In the genomic region with DNA sequence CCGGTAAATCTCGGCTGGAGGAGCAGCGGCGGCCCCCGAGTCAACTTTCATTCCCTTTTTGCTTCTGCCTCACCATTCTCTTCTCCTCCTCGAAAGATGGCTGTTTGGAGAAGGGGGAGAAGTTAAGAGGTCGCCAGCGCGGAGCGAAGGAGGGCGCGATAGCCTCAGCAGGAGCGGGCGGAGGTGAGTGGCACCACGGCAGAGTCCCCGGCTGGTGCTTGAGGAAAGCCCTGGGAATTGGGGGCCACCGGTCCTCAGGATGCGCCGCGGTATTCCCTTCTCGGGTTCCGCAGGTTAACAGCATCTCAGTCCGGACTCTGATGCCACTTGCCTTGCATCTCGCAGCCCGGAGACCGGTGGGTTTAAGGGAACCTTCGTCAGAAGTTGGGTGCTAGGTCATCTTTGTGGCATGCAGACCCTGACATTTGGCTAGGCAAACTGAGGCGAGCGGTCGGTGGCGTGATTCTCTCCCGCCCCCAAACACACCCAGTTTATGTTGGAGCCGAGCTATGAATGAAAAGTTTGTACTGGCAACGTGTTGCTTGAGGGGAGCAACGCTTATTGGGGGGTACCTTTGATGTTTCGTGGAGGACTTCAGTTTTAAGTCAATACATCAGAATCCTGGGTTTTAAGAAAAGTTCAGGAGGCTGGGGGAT, we compare ENCODE assay signal across 9 cellular contexts. TPM values are rescaled to one million over a fixed set of nuclear protein-coding genes. Genes with fewer than 3 reads are reported as not detected.
A peak's percentile ranks its signal among the peaks of the same experiment; 100 is the strongest.
DNase-seq lines count a peak whose midpoint lies in the region; ATAC-seq, FAIRE-seq and TF ChIP-seq lines count a peak whose summit lies in the region.
"Had no signal": no experiment of that assay in that cellular context is flagged by ENCODE, and none has a peak within 500 bp of the region (broad histone marks: within the 10 kb centered on the region; RNA-seq: fewer than 3 reads in every experiment).

No MANE protein-coding gene starts in this region.

- H3K9me3 ChIP-seq in cardiac muscle cell (ENCODE audit: low read depth) = no peaks in the 10 kb centered on the region

- H3K27me3 ChIP-seq in cardiac muscle cell = peaks cover 32% of the 10 kb centered on the region

- no peaks in the 10 kb centered on the region for H3K36me3 ChIP-seq in cardiac muscle cell

- peaks cover 5% of the 10 kb centered on the region for H3K9me3 Mint-ChIP-seq in activated CD8-positive, alpha-beta memory T cell treated with anti-CD3 and anti-CD28 coated beads, Interleukin-2, amount 10 ng/mL, durations not matched to agents 7 days and 5 days (ENCODE audit: low read depth)
- H3K9me3 Mint-ChIP-seq in WTC11 = no peaks in the 10 kb centered on the region

- ATAC-seq in activated CD8-positive, alpha-beta memory T cell treated with anti-CD3 and anti-CD28 coated beads, Interleukin-2, amount 10 ng/mL, durations not matched to agents 7 days and 5 days = no peak
- peak; percentile 63 for ATAC-seq in WTC11
- no peak for ATAC-seq in GM21423 (IDR thresholded peaks at IDR 0.05; ENCODE audit: unreplicated experiment)

- no peak overlapping the region for H3K27ac Mint-ChIP-seq in activated CD8-positive, alpha-beta memory T cell treated with anti-CD3 and anti-CD28 coated beads, Interleukin-2, amount 10 ng/mL, durations not matched to agents 7 days and 5 days
- H3K27ac Mint-ChIP-seq in WTC11 = no peak overlapping the region

- peak overlapping the region; percentile 57 for H3K4me3 Mint-ChIP-seq in activated CD8-positive, alpha-beta memory T cell treated with anti-CD3 and anti-CD28 coated beads, Interleukin-2, amount 10 ng/mL, durations not matched to agents 7 days and 5 days
- H3K4me3 Mint-ChIP-seq in WTC11 = peak overlapping the region; percentile 82

- H3K4me1 Mint-ChIP-seq in activated CD8-positive, alpha-beta memory T cell treated with anti-CD3 and anti-CD28 coated beads, Interleukin-2, amount 10 ng/mL, durations not matched to agents 7 days and 5 days = peaks cover 7% of the 10 kb centered on the region
- H3K4me1 Mint-ChIP-seq in WTC11 = peaks cover 13% of the 10 kb centered on the region

- no peak overlapping the region for H3K27ac ChIP-seq in cardiac muscle cell

- H3K36me3 Mint-ChIP-seq in activated CD8-positive, alpha-beta memory T cell treated with anti-CD3 and anti-CD28 coated beads, Interleukin-2, amount 10 ng/mL, durations not matched to agents 7 days and 5 days = no peaks in the 10 kb centered on the region
- no peaks in the 10 kb centered on the region for H3K36me3 Mint-ChIP-seq in WTC11

- POLR2A ChIA-PET in WTC11 (lab: Charles Lee) = no interaction called here

- H3K27me3 Mint-ChIP-seq in activated CD8-positive, alpha-beta memory T cell treated with anti-CD3 and anti-CD28 coated beads, Interleukin-2, amount 10 ng/mL, durations not matched to agents 7 days and 5 days = peaks cover 52% of the 10 kb centered on the region
- H3K27me3 Mint-ChIP-seq in WTC11 (ENCODE audit: low read depth) = peaks cover 51% of the 10 kb centered on the region

- no peak for FAIRE-seq in HTR-8/SVneo (lab: Jason Lieb, UNC)

- no peak for DNase-seq in activated CD8-positive, alpha-beta memory T cell treated with anti-CD3 and anti-CD28 coated beads, Interleukin-2, amount 10 ng/mL, durations not matched to agents 7 days and 5 days
- DNase-seq in activated CD8-positive, alpha-beta memory T cell treated with anti-CD3 and anti-CD28 coated beads, Interleukin-2, amount 50 U/mL, for 48 hours = no peak
- DNase-seq in WTC11 (ENCODE audit: low spot score) = peak; percentile 42
- peak in 1 of 2 donors; percentile 24 for DNase-seq in cardiac muscle cell (ENCODE audit: low read depth in 1 of 2, low spot score in 1 of 2)
- peak; percentile 77 for DNase-seq in posterior vena cava (ENCODE audit: low spot score)
- no peak for DNase-seq in T1000 (lab: John Stamatoyannopoulos, UW)
- DNase-seq in HTR-8/SVneo (ENCODE audit: insufficient read length, low spot score) = no peak
- DNase-seq: DND-41 had no signal

- H3K4me3 ChIP-seq in cardiac muscle cell = peak overlapping the region; percentile 77

- peaks cover 18% of the 10 kb centered on the region for H3K4me1 ChIP-seq in cardiac muscle cell (ENCODE audit: low read depth)

- CTCF ChIA-PET in activated CD8-positive, alpha-beta memory T cell treated with anti-CD3 and anti-CD28 coated beads, Interleukin-2, amount 10 ng/mL, durations not matched to agents 7 days and 5 days (lab: Charles Lee) = no interaction called here
- CTCF ChIA-PET in WTC11 (lab: Charles Lee) = interaction anchor here (1.2 to 1.4 kb wide), 2 partner anchors 23 to 317 kb away, joined by 3 to 7 read pairs; no protein-coding TSS in a partner anchor

- intact Hi-C loops in posterior vena cava (cut with DNase I) = no loop called here

- TF ChIP-seq CTCF in WTC11 (IDR thresholded peaks at IDR 0.05) = no peak
- no peak for TF ChIP-seq CTCF in cardiac muscle cell (IDR thresholded peaks at IDR 0.05; ENCODE audit: low read depth, low read length)

TF ChIP-seq in WTC11, 78 proteins besides CTCF, POLR2A, EP300 and RAD21:
- TF ChIP-seq FOXJ3 (CRISPR knock-in tag; IDR thresholded peaks at IDR 0.05; ENCODE audit: borderline replicate concordance) (no peak), ELF4 (CRISPR knock-in tag; IDR thresholded peaks at IDR 0.05; ENCODE audit: low read depth) (no peak), E2F4 (CRISPR knock-in tag; IDR thresholded peaks at IDR 0.05; ENCODE audit: borderline replicate concordance, low read depth) (no peak), ZNF281 (CRISPR knock-in tag; IDR thresholded peaks at IDR 0.05) (no peak), MYBL2 (CRISPR knock-in tag; IDR thresholded peaks at IDR 0.05) (no peak)
- TF ChIP-seq, protein P1, sequence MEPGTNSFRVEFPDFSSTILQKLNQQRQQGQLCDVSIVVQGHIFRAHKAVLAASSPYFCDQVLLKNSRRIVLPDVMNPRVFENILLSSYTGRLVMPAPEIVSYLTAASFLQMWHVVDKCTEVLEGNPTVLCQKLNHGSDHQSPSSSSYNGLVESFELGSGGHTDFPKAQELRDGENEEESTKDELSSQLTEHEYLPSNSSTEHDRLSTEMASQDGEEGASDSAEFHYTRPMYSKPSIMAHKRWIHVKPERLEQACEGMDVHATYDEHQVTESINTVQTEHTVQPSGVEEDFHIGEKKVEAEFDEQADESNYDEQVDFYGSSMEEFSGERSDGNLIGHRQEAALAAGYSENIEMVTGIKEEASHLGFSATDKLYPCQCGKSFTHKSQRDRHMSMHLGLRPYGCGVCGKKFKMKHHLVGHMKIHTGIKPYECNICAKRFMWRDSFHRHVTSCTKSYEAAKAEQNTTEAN (CRISPR knock-in tag; IDR thresholded peaks at IDR 0.05) = 0 out of 2 replicates have a peak, but pooled peaks have one; percentile 52
- TF ChIP-seq, protein P2, sequence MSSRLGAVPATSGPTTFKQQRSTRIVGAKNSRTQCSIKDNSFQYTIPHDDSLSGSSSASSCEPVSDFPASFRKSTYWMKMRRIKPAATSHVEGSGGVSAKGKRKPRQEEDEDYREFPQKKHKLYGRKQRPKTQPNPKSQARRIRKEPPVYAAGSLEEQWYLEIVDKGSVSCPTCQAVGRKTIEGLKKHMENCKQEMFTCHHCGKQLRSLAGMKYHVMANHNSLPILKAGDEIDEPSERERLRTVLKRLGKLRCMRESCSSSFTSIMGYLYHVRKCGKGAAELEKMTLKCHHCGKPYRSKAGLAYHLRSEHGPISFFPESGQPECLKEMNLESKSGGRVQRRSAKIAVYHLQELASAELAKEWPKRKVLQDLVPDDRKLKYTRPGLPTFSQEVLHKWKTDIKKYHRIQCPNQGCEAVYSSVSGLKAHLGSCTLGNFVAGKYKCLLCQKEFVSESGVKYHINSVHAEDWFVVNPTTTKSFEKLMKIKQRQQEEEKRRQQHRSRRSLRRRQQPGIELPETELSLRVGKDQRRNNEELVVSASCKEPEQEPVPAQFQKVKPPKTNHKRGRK (CRISPR knock-in tag; IDR thresholded peaks at IDR 0.05; ENCODE audit: borderline replicate concordance) = no peak

RNA-seq across cellular contexts. Expression of gene PRPS1L1, which starts 59.5 kb away (rescaled TPM):
- not detected for total RNA-seq in activated CD8-positive, alpha-beta memory T cell treated with anti-CD3 and anti-CD28 coated beads, Interleukin-2, amount 10 ng/mL, durations not matched to agents 7 days and 5 days
- total RNA-seq in WTC11 (2021) = not detected in 3 replicates
- total RNA-seq in cardiac muscle cell = not detected in 2 replicates
- polyA plus RNA-seq in cardiac muscle cell = not detected in 2 replicates
- total RNA-seq in posterior vena cava = not detected

Comparison
In these comparisons a context has a peak if more than half of its experiments do, and no peak if none do; other contexts are left out.
1. DNase-seq: peak in WTC11 (single experiment) and posterior vena cava (single experiment); none in activated CD8-positive, alpha-beta memory T cell treated with anti-CD3 and anti-CD28 coated beads, Interleukin-2, amount 10 ng/mL, durations not matched to agents 7 days and 5 days (single experiment), activated CD8-positive, alpha-beta memory T cell treated with anti-CD3 and anti-CD28 coated beads, Interleukin-2, amount 50 U/mL, for 48 hours (single experiment), T1000 (single experiment) and HTR-8/SVneo (single experiment).